In the genomic region with DNA sequence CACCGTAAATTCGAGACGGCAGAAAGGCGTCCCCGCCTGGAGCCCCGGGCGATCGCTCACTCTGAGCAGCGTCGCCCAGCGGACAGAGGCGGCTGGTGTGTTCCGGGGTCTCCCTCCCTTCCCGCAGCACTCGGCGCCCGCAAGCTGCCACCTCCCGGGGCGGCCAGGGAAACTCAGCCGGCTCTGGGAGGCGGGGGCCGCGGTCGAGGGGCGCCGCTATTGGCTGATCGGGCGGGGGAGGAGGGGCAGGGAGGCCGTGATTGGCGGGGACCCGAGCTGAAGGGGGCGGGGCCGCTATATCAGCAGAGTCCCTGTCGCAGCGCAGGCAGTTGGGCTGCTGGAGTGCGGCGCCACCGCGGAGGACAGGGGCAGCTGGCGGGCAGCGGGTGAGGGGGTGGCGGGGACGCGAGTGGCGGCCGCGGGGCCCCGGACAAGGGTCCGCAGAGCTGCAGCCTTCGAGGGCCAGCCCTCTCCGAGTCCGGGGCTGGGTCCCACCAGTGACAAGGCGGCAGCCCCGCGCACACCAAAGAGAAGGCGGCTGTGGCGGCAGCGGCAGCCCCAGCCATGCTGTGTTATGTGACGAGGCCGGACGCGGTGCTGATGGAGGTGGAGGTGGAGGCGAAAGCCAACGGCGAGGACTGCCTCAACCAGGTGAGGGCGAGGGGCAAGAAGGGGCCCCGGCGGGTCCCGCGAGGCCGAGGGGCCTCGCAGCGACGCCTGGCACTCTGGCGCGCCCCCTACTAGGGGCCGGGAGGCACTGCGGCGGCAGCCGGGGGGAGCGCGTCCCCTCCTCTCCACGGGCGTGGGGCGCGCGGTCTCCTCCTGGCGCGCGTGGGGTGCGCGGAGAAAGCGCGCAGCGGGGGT, we compare ENCODE assay signal across 1 cellular context.
TF ChIP-seq lines count a peak whose summit lies in the region.

Gene MYLIP, plus strand, starts transcription at position 328 of the 864 bp plus-strand sequence. Its CDS starts 237 bp downstream, at position 565.

TF ChIP-seq in HepG2, 621 proteins besides CTCF, POLR2A, EP300 and RAD21 (continued from another document and continues in another):
- TF ChIP-seq ZFP91 (CRISPR knock-in tag; IDR thresholded peaks at IDR 0.05; ENCODE audit: borderline replicate concordance): peak; percentile 92
- TF ChIP-seq FOXK1 (CRISPR knock-in tag; IDR thresholded peaks at IDR 0.05; ENCODE audit: borderline replicate concordance, low read depth): peak; percentile 82
- no peak for TF ChIP-seq SMARCE1 (IDR thresholded peaks at IDR 0.05; ENCODE audit: borderline replicate concordance)
- no peak for TF ChIP-seq ZNF629 (CRISPR knock-in tag; conservative IDR thresholded peaks at IDR 0.05)
- TF ChIP-seq ZFAT (CRISPR knock-in tag; conservative IDR thresholded peaks at IDR 0.05): peak; percentile 80; the same call in 1 of the 2 replicates
- peak; percentile 53; the same call in 1 of the 2 replicates for TF ChIP-seq ZFP36L1 (CRISPR knock-in tag; IDR thresholded peaks at IDR 0.05)
- peak; percentile 24; the same call in 1 of the 2 replicates for TF ChIP-seq ZNF556 (CRISPR knock-in tag; IDR thresholded peaks at IDR 0.05; ENCODE audit: borderline replicate concordance)
- 0 out of 2 replicates have a peak, but pooled peaks have one; percentile 21 for TF ChIP-seq NR2C2 (CRISPR knock-in tag; IDR thresholded peaks at IDR 0.05; ENCODE audit: borderline replicate concordance)
- TF ChIP-seq, protein P1, sequence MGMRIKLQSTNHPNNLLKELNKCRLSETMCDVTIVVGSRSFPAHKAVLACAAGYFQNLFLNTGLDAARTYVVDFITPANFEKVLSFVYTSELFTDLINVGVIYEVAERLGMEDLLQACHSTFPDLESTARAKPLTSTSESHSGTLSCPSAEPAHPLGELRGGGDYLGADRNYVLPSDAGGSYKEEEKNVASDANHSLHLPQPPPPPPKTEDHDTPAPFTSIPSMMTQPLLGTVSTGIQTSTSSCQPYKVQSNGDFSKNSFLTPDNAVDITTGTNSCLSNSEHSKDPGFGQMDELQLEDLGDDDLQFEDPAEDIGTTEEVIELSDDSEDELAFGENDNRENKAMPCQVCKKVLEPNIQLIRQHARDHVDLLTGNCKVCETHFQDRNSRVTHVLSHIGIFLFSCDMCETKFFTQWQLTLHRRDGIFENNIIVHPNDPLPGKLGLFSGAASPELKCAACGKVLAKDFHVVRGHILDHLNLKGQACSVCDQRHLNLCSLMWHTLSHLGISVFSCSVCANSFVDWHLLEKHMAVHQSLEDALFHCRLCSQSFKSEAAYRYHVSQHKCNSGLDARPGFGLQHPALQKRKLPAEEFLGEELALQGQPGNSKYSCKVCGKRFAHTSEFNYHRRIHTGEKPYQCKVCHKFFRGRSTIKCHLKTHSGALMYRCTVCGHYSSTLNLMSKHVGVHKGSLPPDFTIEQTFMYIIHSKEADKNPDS (CRISPR knock-in tag; IDR thresholded peaks at IDR 0.05): peak; percentile 85; the same call in 1 of the 2 replicates
- TF ChIP-seq ZNF503 (CRISPR knock-in tag; IDR thresholded peaks at IDR 0.05): peak; percentile 61; the same call in 1 of the 2 replicates
- TF ChIP-seq SALL1 (CRISPR knock-in tag; IDR thresholded peaks at IDR 0.05): peak; percentile 80
- TF ChIP-seq PRPF4 (IDR thresholded peaks at IDR 0.05; ENCODE audit: low read depth, low read length, poor library complexity, severe bottlenecking): no peak
- TF ChIP-seq ZNF331 (CRISPR knock-in tag; IDR thresholded peaks at IDR 0.05): peak; percentile 71
- peak; percentile 74; the same call in 1 of the 2 replicates for TF ChIP-seq THAP8 (CRISPR knock-in tag; IDR thresholded peaks at IDR 0.05; ENCODE audit: borderline replicate concordance)
- peak; percentile 85 for TF ChIP-seq PHF8 (CRISPR knock-in tag; IDR thresholded peaks at IDR 0.05)
- no peak for TF ChIP-seq CENPX (CRISPR knock-in tag; IDR thresholded peaks at IDR 0.05)
- TF ChIP-seq SNAI1 (CRISPR knock-in tag; IDR thresholded peaks at IDR 0.05; ENCODE audit: borderline replicate concordance): 0 out of 2 replicates have a peak, but pooled peaks have one; percentile 83
- peak; percentile 91; the same call in 1 of the 2 replicates for TF ChIP-seq NFKB2 (CRISPR knock-in tag; IDR thresholded peaks at IDR 0.05; ENCODE audit: borderline replicate concordance)
- peak; percentile 87; the same call in 1 of the 2 replicates for TF ChIP-seq ZNF451 (CRISPR knock-in tag; IDR thresholded peaks at IDR 0.05)
- peak; percentile 87 for TF ChIP-seq POGZ (CRISPR knock-in tag; IDR thresholded peaks at IDR 0.05)
- TF ChIP-seq ZNF773 (CRISPR knock-in tag; IDR thresholded peaks at IDR 0.05; ENCODE audit: borderline replicate concordance): peak; percentile 37; the same call in 1 of the 2 replicates
- peak; percentile 81; the same call in 1 of the 2 replicates for TF ChIP-seq ETV6 (CRISPR knock-in tag; conservative IDR thresholded peaks at IDR 0.05)
- no peak for TF ChIP-seq SRF (IDR thresholded peaks at IDR 0.05; ENCODE audit: low read depth, low read length)
- no peak for TF ChIP-seq SSRP1 (CRISPR knock-in tag; IDR thresholded peaks at IDR 0.05)
- 0 out of 2 replicates have a peak, but pooled peaks have one; percentile 37 for TF ChIP-seq ZZZ3 (CRISPR knock-in tag; IDR thresholded peaks at IDR 0.05; ENCODE audit: borderline replicate concordance)
- TF ChIP-seq, protein P2, sequence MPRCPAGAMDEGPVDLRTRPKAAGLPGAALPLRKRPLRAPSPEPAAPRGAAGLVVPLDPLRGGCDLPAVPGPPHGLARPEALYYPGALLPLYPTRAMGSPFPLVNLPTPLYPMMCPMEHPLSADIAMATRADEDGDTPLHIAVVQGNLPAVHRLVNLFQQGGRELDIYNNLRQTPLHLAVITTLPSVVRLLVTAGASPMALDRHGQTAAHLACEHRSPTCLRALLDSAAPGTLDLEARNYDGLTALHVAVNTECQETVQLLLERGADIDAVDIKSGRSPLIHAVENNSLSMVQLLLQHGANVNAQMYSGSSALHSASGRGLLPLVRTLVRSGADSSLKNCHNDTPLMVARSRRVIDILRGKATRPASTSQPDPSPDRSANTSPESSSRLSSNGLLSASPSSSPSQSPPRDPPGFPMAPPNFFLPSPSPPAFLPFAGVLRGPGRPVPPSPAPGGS (CRISPR knock-in tag; IDR thresholded peaks at IDR 0.05): peak; percentile 35; the same call in 1 of the 2 replicates
- TF ChIP-seq POLR2AphosphoS5 (IDR thresholded peaks at IDR 0.05; ENCODE audit: low read depth, low read length): peak; percentile 94
- TF ChIP-seq RFX3 (CRISPR knock-in tag; IDR thresholded peaks at IDR 0.05): 0 out of 2 replicates have a peak, but pooled peaks have one; percentile 28
- TF ChIP-seq ZNF431 (CRISPR knock-in tag; IDR thresholded peaks at IDR 0.05; ENCODE audit: borderline replicate concordance, low read depth): peak; percentile 65; the same call in 1 of the 2 replicates
- TF ChIP-seq ZNF720 (CRISPR knock-in tag; IDR thresholded peaks at IDR 0.05): peak; percentile 90; the same call in 1 of the 2 replicates
- TF ChIP-seq, protein P3, sequence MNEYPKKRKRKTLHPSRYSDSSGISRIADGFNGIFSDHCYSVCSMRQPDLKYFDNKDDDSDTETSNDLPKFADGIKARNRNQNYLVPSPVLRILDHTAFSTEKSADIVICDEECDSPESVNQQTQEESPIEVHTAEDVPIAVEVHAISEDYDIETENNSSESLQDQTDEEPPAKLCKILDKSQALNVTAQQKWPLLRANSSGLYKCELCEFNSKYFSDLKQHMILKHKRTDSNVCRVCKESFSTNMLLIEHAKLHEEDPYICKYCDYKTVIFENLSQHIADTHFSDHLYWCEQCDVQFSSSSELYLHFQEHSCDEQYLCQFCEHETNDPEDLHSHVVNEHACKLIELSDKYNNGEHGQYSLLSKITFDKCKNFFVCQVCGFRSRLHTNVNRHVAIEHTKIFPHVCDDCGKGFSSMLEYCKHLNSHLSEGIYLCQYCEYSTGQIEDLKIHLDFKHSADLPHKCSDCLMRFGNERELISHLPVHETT (CRISPR knock-in tag; conservative IDR thresholded peaks at IDR 0.05): 0 out of 2 replicates have a peak, but pooled peaks have one; percentile 61
- no peak for TF ChIP-seq ZNF3 (CRISPR knock-in tag; IDR thresholded peaks at IDR 0.05)
- TF ChIP-seq HES4 (CRISPR knock-in tag; IDR thresholded peaks at IDR 0.05; ENCODE audit: borderline replicate concordance): peak; percentile 91
- TF ChIP-seq SPEN (CRISPR knock-in tag; IDR thresholded peaks at IDR 0.05; ENCODE audit: low read depth): peak; percentile 71
- TF ChIP-seq KAT8 (CRISPR knock-in tag; IDR thresholded peaks at IDR 0.05): peak; percentile 79
- peak; percentile 96 for TF ChIP-seq ZMYM4 (CRISPR knock-in tag; IDR thresholded peaks at IDR 0.05)
- no peak for TF ChIP-seq DDIT3 (CRISPR knock-in tag; IDR thresholded peaks at IDR 0.05)
- TF ChIP-seq IRF9 (CRISPR knock-in tag; IDR thresholded peaks at IDR 0.05; ENCODE audit: borderline replicate concordance): peak; percentile 96
- TF ChIP-seq ZNF562 (CRISPR knock-in tag; IDR thresholded peaks at IDR 0.05; ENCODE audit: borderline replicate concordance): no peak
- TF ChIP-seq, protein P4, sequence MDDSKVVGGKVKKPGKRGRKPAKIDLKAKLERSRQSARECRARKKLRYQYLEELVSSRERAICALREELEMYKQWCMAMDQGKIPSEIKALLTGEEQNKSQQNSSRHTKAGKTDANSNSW (CRISPR knock-in tag; IDR thresholded peaks at IDR 0.05; ENCODE audit: borderline replicate concordance): peak; percentile 55; the same call in 1 of the 2 replicates
- TF ChIP-seq GLMP (CRISPR knock-in tag; IDR thresholded peaks at IDR 0.05; ENCODE audit: borderline replicate concordance): no peak
- 0 out of 2 replicates have a peak, but pooled peaks have one; percentile 73 for TF ChIP-seq ZNF747 (CRISPR knock-in tag; IDR thresholded peaks at IDR 0.05; ENCODE audit: borderline replicate concordance)
- TF ChIP-seq MZF1 (CRISPR knock-in tag; IDR thresholded peaks at IDR 0.05; ENCODE audit: borderline replicate concordance): no peak
- TF ChIP-seq GATA4 (IDR thresholded peaks at IDR 0.05; ENCODE audit: borderline replicate concordance, low read depth): peak; percentile 90
- peak; percentile 73 for TF ChIP-seq AGO2 (optimal IDR thresholded peaks at IDR 0.05; ENCODE audit: low read depth, low read length)
- TF ChIP-seq ZNF605 (CRISPR knock-in tag; IDR thresholded peaks at IDR 0.05): peak; percentile 52; the same call in 1 of the 2 replicates
- peak; percentile 84 for TF ChIP-seq ZNF546 (CRISPR knock-in tag; conservative IDR thresholded peaks at IDR 0.05)
- peak; percentile 82; the same call in 1 of the 2 replicates for TF ChIP-seq ARHGAP35 (CRISPR knock-in tag; IDR thresholded peaks at IDR 0.05; ENCODE audit: borderline replicate concordance)
- TF ChIP-seq, protein P5, sequence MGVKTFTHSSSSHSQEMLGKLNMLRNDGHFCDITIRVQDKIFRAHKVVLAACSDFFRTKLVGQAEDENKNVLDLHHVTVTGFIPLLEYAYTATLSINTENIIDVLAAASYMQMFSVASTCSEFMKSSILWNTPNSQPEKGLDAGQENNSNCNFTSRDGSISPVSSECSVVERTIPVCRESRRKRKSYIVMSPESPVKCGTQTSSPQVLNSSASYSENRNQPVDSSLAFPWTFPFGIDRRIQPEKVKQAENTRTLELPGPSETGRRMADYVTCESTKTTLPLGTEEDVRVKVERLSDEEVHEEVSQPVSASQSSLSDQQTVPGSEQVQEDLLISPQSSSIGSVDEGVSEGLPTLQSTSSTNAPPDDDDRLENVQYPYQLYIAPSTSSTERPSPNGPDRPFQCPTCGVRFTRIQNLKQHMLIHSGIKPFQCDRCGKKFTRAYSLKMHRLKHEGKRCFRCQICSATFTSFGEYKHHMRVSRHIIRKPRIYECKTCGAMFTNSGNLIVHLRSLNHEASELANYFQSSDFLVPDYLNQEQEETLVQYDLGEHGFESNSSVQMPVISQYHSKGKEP (CRISPR knock-in tag; IDR thresholded peaks at IDR 0.05): peak; percentile 96
